ENCODE assay signal across 9 cellular contexts in the genomic region with DNA sequence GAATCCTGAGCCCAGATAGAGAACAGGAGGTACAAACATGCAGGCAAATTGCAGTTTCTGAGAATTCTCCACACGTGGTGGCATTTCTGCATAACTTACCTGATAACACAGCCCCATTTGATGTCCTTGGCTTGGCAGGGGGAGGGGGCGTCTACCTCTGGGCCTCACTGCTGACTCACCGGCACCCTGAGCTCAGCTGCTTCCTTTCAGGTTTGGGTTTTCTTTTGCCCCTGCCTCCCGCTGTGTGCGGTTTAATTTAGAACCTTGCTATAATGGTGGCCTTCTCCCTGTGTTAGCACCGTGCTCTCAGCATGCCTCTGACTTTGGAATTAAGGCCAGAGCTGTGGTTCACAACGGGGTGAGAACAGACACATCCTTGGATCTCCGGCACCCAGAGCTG. TPM values are rescaled to one million over a fixed set of nuclear protein-coding genes. Genes with fewer than 3 reads are reported as not detected.
DNase-seq lines count a peak whose midpoint lies in the region; TF ChIP-seq lines count a peak whose summit lies in the region.
"Had no signal": no experiment of that assay in that cellular context is flagged by ENCODE, and none has a peak within 500 bp of the region (broad histone marks: within the 10 kb centered on the region; RNA-seq: fewer than 3 reads in every experiment).

No MANE protein-coding gene starts in this region.

- H3K4me1 Mint-ChIP-seq in neural crest cell = peaks cover 49% of the 10 kb centered on the region

- H3K9me3 Mint-ChIP-seq in neural crest cell = no peaks in the 10 kb centered on the region

- WGBS in adrenal gland, 4 donors = 47 to 56% (median 53%) methylated on average over 8 of the region's 8 CpGs

- H3K4me1 ChIP-seq in adrenal gland (replicated peaks in 1 of 2) = peaks cover 5 to 68% of the 10 kb centered on the region in 2 donors

- H3K36me3 ChIP-seq in adrenal gland (replicated peaks in 1 of 2) = no peaks in the 10 kb centered on the region

- intact Hi-C loops in adrenal gland (cut with DNase I) = loop anchor here (10.0 kb wide), 1 partner anchor 122 kb away; no protein-coding TSS in a partner anchor

- DNase-seq in ELR (ENCODE audit: low read depth) = peak; percentile 26
- peak; percentile 64 for DNase-seq in NCI-H146 (lab: John Stamatoyannopoulos, UW)
- peak; percentile 28 to 65 (median 51) for DNase-seq in adrenal gland
- no peak for DNase-seq in neural crest cell (ENCODE audit: low read depth, low spot score)
- DNase-seq in DMS 273 treated with DMSO at 0.1 percent for 48 hours (lab: John Stamatoyannopoulos, UW) = no peak
- DNase-seq in GOT3 (lab: John Stamatoyannopoulos, UW) = no peak
- no peak for DNase-seq in Ammon's horn (ENCODE audit: low spot score)
- no peak for DNase-seq in SK-N-DZ (ENCODE audit: low spot score)

- no peak overlapping the region for H3K27ac ChIP-seq in adrenal gland
- H3K27ac ChIP-seq: VCaP had no signal

- H3K36me3 Mint-ChIP-seq in neural crest cell (ENCODE audit: low read depth) = no peaks in the 10 kb centered on the region

- peak overlapping the region; percentile 24 for H3K4me3 Mint-ChIP-seq in neural crest cell

- no peak overlapping the region for H3K27ac Mint-ChIP-seq in neural crest cell (ENCODE audit: unreplicated experiment)

- H3K9me3 ChIP-seq in adrenal gland (replicated peaks in 1 of 3) = no peaks in the 10 kb centered on the region

- no peaks in the 10 kb centered on the region for H3K27me3 ChIP-seq in adrenal gland

- TF ChIP-seq CTCF in adrenal gland (IDR thresholded peaks at IDR 0.05) = no peak
- TF ChIP-seq CTCF in neural crest cell (conservative IDR thresholded peaks at IDR 0.05) = no peak

- no peak overlapping the region for H3K4me3 ChIP-seq in adrenal gland

- no peak for TF ChIP-seq POLR2A in adrenal gland (IDR thresholded peaks at IDR 0.05)

- H3K27me3 Mint-ChIP-seq in neural crest cell (ENCODE audit: low read depth) = no peaks in the 10 kb centered on the region

RNA-seq across cellular contexts. Expression of gene CTIF, which starts 4.4 kb away (rescaled TPM):
- 10 to 100 TPM; 31.5 to 98.7 (median 57.0) TPM for total RNA-seq in adrenal gland
- polyA plus RNA-seq in adrenal gland = 100 to 1,000 TPM in 1 of 3 donors, 10 to 100 TPM in 2; 33.4 to 159 (median 68.0) TPM
- total RNA-seq in neural crest cell = 46.7 and 52.6 TPM in 2 replicates
- polyA plus RNA-seq in SK-N-DZ (2014; cell fraction: cytosol; rRNA removed) = 17.9 and 18.4 TPM in 2 replicates
- 83.4 and 96.8 TPM in 2 replicates for polyA plus RNA-seq in SK-N-DZ (2014; cell fraction: nucleus; rRNA removed)

Comparison
In these comparisons a context has a peak if more than half of its experiments do, and no peak if none do; other contexts are left out.
1. DNase-seq: peak in ELR (single experiment), NCI-H146 (single experiment) and adrenal gland (7 of 7); none in neural crest cell (single experiment), DMS 273 treated with DMSO at 0.1 percent for 48 hours (single experiment), GOT3 (single experiment), Ammon's horn (single experiment) and SK-N-DZ (single experiment).